Comparison of ENCODE assay signal across 8 cellular contexts in the genomic region with DNA sequence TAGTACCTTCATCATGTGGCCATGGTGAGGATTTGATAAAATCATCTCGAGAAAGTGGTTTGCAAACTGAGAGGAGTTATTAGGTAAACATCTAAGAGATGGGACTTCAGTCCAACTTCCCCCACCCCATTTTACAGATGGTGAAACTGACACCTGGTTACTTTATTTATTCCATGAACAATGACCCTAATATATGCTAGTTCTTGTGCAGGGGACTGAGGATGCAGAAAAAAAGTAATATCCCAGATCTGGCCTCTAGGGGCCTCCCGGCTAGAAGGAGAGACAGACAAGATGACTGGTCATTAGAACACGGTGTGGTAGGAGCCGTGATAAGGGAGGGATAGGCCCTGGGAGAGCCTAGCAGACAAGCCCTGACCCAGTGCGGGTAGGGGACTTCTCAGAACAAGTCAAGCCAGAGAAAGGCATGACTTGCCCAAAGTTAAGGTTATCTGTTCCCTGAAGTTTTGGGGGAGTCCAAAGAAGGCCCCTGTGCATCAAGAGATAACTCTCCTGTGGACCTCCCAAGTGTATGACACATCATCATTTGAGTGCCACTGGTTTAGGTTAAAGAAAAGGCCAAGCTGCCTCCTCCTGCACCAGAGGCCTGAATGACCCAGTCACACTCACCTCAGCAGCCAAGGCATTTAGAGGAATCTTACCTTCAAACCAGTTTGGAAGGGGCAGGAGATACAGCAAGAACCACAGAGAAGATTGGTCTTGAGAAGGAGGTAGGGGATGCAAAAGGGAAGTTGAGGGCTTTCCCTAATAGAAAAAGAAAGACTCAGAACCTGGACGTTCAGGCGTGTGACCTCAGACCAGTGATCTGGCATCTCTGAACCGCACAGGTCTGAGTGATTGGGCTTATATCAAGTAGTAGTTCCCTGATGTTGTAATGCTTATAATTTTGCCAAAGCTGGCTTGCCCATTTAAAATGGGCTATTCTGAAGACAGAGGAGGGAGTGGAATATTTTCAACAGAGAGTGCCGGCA. TPM values are rescaled to one million over a fixed set of nuclear protein-coding genes. Genes with fewer than 3 reads are reported as not detected.
DNase-seq lines count a peak whose midpoint lies in the region; ATAC-seq, FAIRE-seq and TF ChIP-seq lines count a peak whose summit lies in the region.

No MANE protein-coding gene starts in this region.

- POLR2A ChIA-PET in HepG2 (lab: Yijun Ruan, JAX), result no interaction called here

- peak; percentile 15 for FAIRE-seq in HepG2 (lab: Jason Lieb, UNC)

- no peak overlapping the region for H2AFZ ChIP-seq in HepG2 (ENCODE audit: low read length)

- no TSS peak for BruUV-seq in HepG2 (replicated peaks; lab: Mats Ljungman, UMichigan)

- TF ChIP-seq POLR2A in breast epithelium (IDR thresholded peaks at IDR 0.05) (no peak), HepG2 (IDR thresholded peaks at IDR 0.05; ENCODE audit: insufficient read depth in 1 of 2, low read depth in 2 of 2, low read length in 2 of 2) (no peak)

- WGBS in HepG2 (ENCODE audit: low lambda C conversion rate), result 17% methylated on average over 8 of the region's 9 CpGs

- TF ChIP-seq CTCF in breast epithelium (IDR thresholded peaks at IDR 0.05) (peak in 1 of 3 donors; percentile 19), HepG2 (CRISPR knock-in tag; IDR thresholded peaks at IDR 0.05) (peak; percentile 38)

- TF ChIP-seq EP300 in HepG2 (IDR thresholded peaks at IDR 0.05; ENCODE audit: low read depth in 2 of 2, low read length in 2 of 2) (no peak), HepG2 (CRISPR knock-in tag; IDR thresholded peaks at IDR 0.05; ENCODE audit: borderline replicate concordance) (no peak)

- intact Hi-C loops in breast epithelium (cut with DNase I; ENCODE audit: low total_unique reads), result no loop called here
- intact Hi-C loops in HepG2 (cut with micrococcal nuclease; ENCODE audit: unreplicated experiment), result no loop called here
- intact Hi-C loops in posterior cingulate gyrus (cut with DNase I), result no loop called here

- in situ Hi-C loops in HepG2 (cut with HindIII; ENCODE audit: extremely low pct_ligation_motif_present, low pct_unique_long_range_greater_than_20kb), result no loop called here

- H4K20me1 ChIP-seq in HepG2 (ENCODE audit: insufficient read depth, low read length), result no peaks in the 10 kb centered on the region

- no peak for TF ChIP-seq RAD21 in HepG2 (CRISPR knock-in tag; IDR thresholded peaks at IDR 0.05)

- H3K27me3 ChIP-seq in breast epithelium (no peaks in the 10 kb centered on the region), HepG2 (ENCODE audit: control insufficient read depth in 1 of 2, insufficient read depth in 2 of 2, low read length in 2 of 2) (peaks cover 5 to 24% of the 10 kb centered on the region in 2 experiments; a peak in 4 of 5 replicates)

- H3K4me3 ChIP-seq in breast epithelium (peak overlapping the region in 2 of 3 donors; percentile 32 to 35), HepG2 (replicated peaks in 1 of 3; ENCODE audit: insufficient read depth in 1 of 3, low read depth in 2 of 3, low read length in 3 of 3) (no peak overlapping the region)

- H3K9ac ChIP-seq in HepG2 (ENCODE audit: insufficient read depth, low read depth, low read length), result no peak overlapping the region

- DNase-seq in NCI-H2196 (lab: John Stamatoyannopoulos, UW; ENCODE audit: unreplicated experiment), result peak; percentile 22
- no peak for DNase-seq in NCI-H2196 treated with DMSO at 0.1 percent for 48 hours (lab: John Stamatoyannopoulos, UW; ENCODE audit: unreplicated experiment)
- peak; percentile 34 to 56 for DNase-seq in Kasumi-1 (lab: John Stamatoyannopoulos, UW)
- no peak for DNase-seq in breast epithelium (ENCODE audit: low spot score in 2 of 2)
- peak; percentile 26 for DNase-seq in HepG2 (ENCODE audit: low spot score)
- DNase-seq in anterior cingulate cortex (lab: John Stamatoyannopoulos, UW), result no peak
- no peak for DNase-seq in kidney glomerular epithelial cell (lab: John Stamatoyannopoulos, UW)
- no peak for DNase-seq in posterior cingulate gyrus

- peak; percentile 88 for ATAC-seq in HepG2

- no peaks in the 10 kb centered on the region for H3K4me1 ChIP-seq in breast epithelium
- no peaks in the 10 kb centered on the region for H3K4me1 ChIP-seq in HepG2 (ENCODE audit: insufficient read depth, low read length)

- CTCF ChIA-PET in HepG2 (lab: Yijun Ruan, JAX; ENCODE audit: low intra/inter-chr PET ratio, low total read pairs), result no interaction called here

- H3K36me3 ChIP-seq in breast epithelium (no peaks in the 10 kb centered on the region), HepG2 (replicated peaks in 1 of 2; ENCODE audit: control insufficient read depth in 1 of 2, insufficient read depth in 2 of 2, low read length in 2 of 2) (no peaks in the 10 kb centered on the region)

- H3K9me3 ChIP-seq in breast epithelium, result no peaks in the 10 kb centered on the region
- H3K9me3 ChIP-seq in HepG2 (ENCODE audit: low read length), result no peaks in the 10 kb centered on the region

- no peak overlapping the region for H3K4me2 ChIP-seq in HepG2 (ENCODE audit: low read depth, low read length)

- H3K79me2 ChIP-seq in HepG2 (ENCODE audit: insufficient read depth, low read length), result no peaks in the 10 kb centered on the region

- H3K27ac ChIP-seq in breast epithelium (no peak overlapping the region), HepG2 (ENCODE audit: extremely low read length, insufficient read depth, low read length) (no peak overlapping the region)

TF ChIP-seq in HepG2, 621 proteins besides CTCF, POLR2A, EP300 and RAD21 (continues in another document):
- TF ChIP-seq ARNTL (CRISPR knock-in tag; IDR thresholded peaks at IDR 0.05) (no peak), ISX (CRISPR knock-in tag; conservative IDR thresholded peaks at IDR 0.05) (no peak), STAG1 (CRISPR knock-in tag; IDR thresholded peaks at IDR 0.05) (0 out of 2 replicates have a peak, but pooled peaks have one; percentile 12), JDP2 (CRISPR knock-in tag; IDR thresholded peaks at IDR 0.05; ENCODE audit: borderline replicate concordance) (no peak), ZNF296 (CRISPR knock-in tag; conservative IDR thresholded peaks at IDR 0.05) (no peak), ZNF674 (CRISPR knock-in tag; IDR thresholded peaks at IDR 0.05; ENCODE audit: low read depth) (no peak), MXD4 (CRISPR knock-in tag; IDR thresholded peaks at IDR 0.05) (no peak), BRD4 (CRISPR knock-in tag; IDR thresholded peaks at IDR 0.05) (no peak), FOXM1 (CRISPR knock-in tag; IDR thresholded peaks at IDR 0.05) (no peak)

RNA-seq across cellular contexts. Expression of a gene that starts 1.6 kb away (rescaled TPM):
- total RNA-seq in breast epithelium, result 10 to 100 TPM in 1 of 3 donors, 1 to 10 TPM in 2; 4.9 to 30.2 (median 9.1) TPM
- not detected in 2 replicates for total RNA-seq in HepG2 (2016; rRNA removed; fragmentation: Illumina TruSeq; extraction: Trizol)
- total RNA-seq in HepG2 (2016; cell fraction: cytosol; rRNA removed; fragmentation: Illumina TruSeq; extraction: Trizol; ENCODE audit: low read depth), result not detected in 2 replicates
- not detected in 2 replicates for total RNA-seq in HepG2 (2016; cell fraction: insoluble cytoplasmic fraction; rRNA removed; fragmentation: Illumina TruSeq; extraction: Trizol)
- not detected in 2 replicates for total RNA-seq in HepG2 (2016; cell fraction: membrane; rRNA removed; fragmentation: Illumina TruSeq; extraction: Trizol)
- not detected in 2 replicates for total RNA-seq in HepG2 (2016; cell fraction: nucleus; rRNA removed; fragmentation: Illumina TruSeq; extraction: Trizol)
- not detected in 2 replicates for polyA plus RNA-seq in HepG2 (2011; rRNA removed)
- polyA plus RNA-seq in HepG2 (2011; cell fraction: cytosol; rRNA removed), result 0.03 TPM in 1 of 2 replicates, not detected in the other
- not detected in 2 replicates for polyA plus RNA-seq in HepG2 (2011; cell fraction: nucleus; rRNA removed)
- polyA plus RNA-seq in HepG2 (2012), result not detected in 2 replicates
- polyA plus RNA-seq in HepG2 (2016; cell fraction: cytosol; fragmentation: Illumina TruSeq; extraction: Trizol; ENCODE audit: low read depth), result not detected in 2 replicates
- polyA plus RNA-seq in HepG2 (2016; cell fraction: insoluble cytoplasmic fraction; fragmentation: Illumina TruSeq; extraction: Trizol; ENCODE audit: low read depth), result not detected in 2 replicates
- not detected in 2 replicates for polyA plus RNA-seq in HepG2 (2016; cell fraction: membrane; fragmentation: Illumina TruSeq; extraction: Trizol; ENCODE audit: low read depth)
- not detected in 2 replicates for polyA plus RNA-seq in HepG2 (2016; cell fraction: nucleus; fragmentation: Illumina TruSeq; extraction: Trizol; ENCODE audit: insufficient read depth, low read depth)
- not detected in 2 replicates for polyA minus RNA-seq in HepG2 (2011; rRNA and poly(A)+ RNA removed; ENCODE audit: low replicate concordance)
- not detected in 2 replicates for polyA minus RNA-seq in HepG2 (2011; cell fraction: cytosol; rRNA and poly(A)+ RNA removed)
- not detected in 2 replicates for polyA minus RNA-seq in HepG2 (2011; cell fraction: nucleus; rRNA and poly(A)+ RNA removed)

Comparison
In these comparisons a context has a peak if more than half of its experiments do, and no peak if none do; other contexts are left out.
1. DNase-seq: peak in NCI-H2196 (single experiment), Kasumi-1 (2 of 2) and HepG2 (single experiment); none in NCI-H2196 treated with DMSO at 0.1 percent for 48 hours (single experiment), breast epithelium (0 of 2), anterior cingulate cortex (0 of 58), kidney glomerular epithelial cell (single experiment) and posterior cingulate gyrus (0 of 10).
2. H3K4me3 ChIP-seq: peak in breast epithelium (2 of 3); none in HepG2 (0 of 3).
3. RNA of a gene that starts 1.6 kb away (total RNA-seq): 4.9 to 30.2 TPM in breast epithelium; not detected in HepG2; every median in the first group is over 4 times any median in the second.